ENCODE assay signal across 8 cellular contexts in genomic region chr3:10286596-10287295, GRCh38. TPM values are rescaled to one million over a fixed set of nuclear protein-coding genes. Genes with fewer than 3 reads are reported as not detected.
DNase-seq lines count a peak whose midpoint lies in the region; ATAC-seq, FAIRE-seq and TF ChIP-seq lines count a peak whose summit lies in the region.
"Had no signal": no experiment of that assay in that cellular context is flagged by ENCODE, and none has a peak within 500 bp of the region (broad histone marks: within the 10 kb centered on the region; RNA-seq: fewer than 3 reads in every experiment).

No MANE protein-coding gene starts in this region.

- no peak overlapping the region for H3K4me3 Mint-ChIP-seq in glutamatergic neuron (ENCODE audit: unreplicated experiment)

- H3K27ac ChIP-seq in body of pancreas = peak overlapping the region in 1 of 4 donors; percentile 58
- H3K27ac ChIP-seq: right lobe of liver had no signal

- WGBS in body of pancreas, 2 donors = 68 to 94% methylated on average over 2 of the region's 2 CpGs

- no peaks in the 10 kb centered on the region for H3K27me3 ChIP-seq in body of pancreas
- H3K27me3 ChIP-seq: right lobe of liver had no signal

- H3K4me3 ChIP-seq in GM12865 (ENCODE audit: low read depth, low read length) (no peak overlapping the region), body of pancreas (no peak overlapping the region)
- H3K4me3 ChIP-seq: right lobe of liver had no signal

- H3K9me3 Mint-ChIP-seq in glutamatergic neuron (ENCODE audit: unreplicated experiment) = peaks cover 4% of the 10 kb centered on the region

- H3K27me3 Mint-ChIP-seq in glutamatergic neuron (ENCODE audit: unreplicated experiment) = peaks cover 2% of the 10 kb centered on the region

- H3K36me3 Mint-ChIP-seq in glutamatergic neuron (ENCODE audit: unreplicated experiment) = no peaks in the 10 kb centered on the region

- no peaks in the 10 kb centered on the region for H3K9me3 ChIP-seq in body of pancreas
- H3K9me3 ChIP-seq: right lobe of liver had no signal

- DNase-seq in GM12865 (ENCODE audit: low read depth) (peak; percentile 79), NCI-H1105 (lab: John Stamatoyannopoulos, UW) (peak; percentile 10), body of pancreas (peak in 3 of 4 donors; percentile 32 to 75 (median 44)), lung microvascular endothelial cell (ENCODE audit: low read depth in 2 of 2) (peak; percentile 31 to 78), RCC 7860 (ENCODE audit: low spot score) (no peak), Kasumi-1 (lab: John Stamatoyannopoulos, UW) (no peak), glutamatergic neuron (no peak)
- DNase-seq: right lobe of liver had no signal

- H3K4me1 ChIP-seq in body of pancreas = peaks cover 10% of the 10 kb centered on the region
- H3K4me1 ChIP-seq: right lobe of liver had no signal

- intact Hi-C loops in body of pancreas (cut with DNase I) = no loop called here

- H3K36me3 ChIP-seq in body of pancreas (replicated peaks in 1 of 2; ENCODE audit: insufficient read depth in 1 of 2, low read depth in 2 of 2) = peaks cover 0 to 4% of the 10 kb centered on the region in 2 donors

- H3K4me1 Mint-ChIP-seq in glutamatergic neuron (ENCODE audit: low read depth, unreplicated experiment) = peaks cover 6% of the 10 kb centered on the region

- ATAC-seq in body of pancreas = peak; percentile 27

- TF ChIP-seq POLR2A in body of pancreas (IDR thresholded peaks at IDR 0.05) = no peak

- FAIRE-seq in RCC 7860 (lab: Jason Lieb, UNC) = no peak

- H3K27ac Mint-ChIP-seq in glutamatergic neuron (ENCODE audit: unreplicated experiment) = no peak overlapping the region

- TF ChIP-seq CTCF in GM12865 (IDR thresholded peaks at IDR 0.05; ENCODE audit: insufficient read depth, low read depth, low read length, missing control alignments) = peak; percentile 52
- TF ChIP-seq CTCF in body of pancreas (IDR thresholded peaks at IDR 0.05) = peak in 5 of 7 experiments; percentile 9 to 57 (median 29)
- no peak for TF ChIP-seq CTCF in glutamatergic neuron (IDR thresholded peaks at IDR 0.05; ENCODE audit: partially characterized antibody, unreplicated experiment)

RNA-seq across cellular contexts. Expression of gene GHRL, which starts 6.0 kb away (rescaled TPM):
- total RNA-seq in body of pancreas = 1 to 10 TPM; 3.6 to 4.2 TPM
- total RNA-seq in lung microvascular endothelial cell = 0.40 and 0.65 TPM in 2 replicates
- 0.64 TPM for total RNA-seq in glutamatergic neuron (ENCODE audit: unreplicated experiment)

RNA-seq across cellular contexts. Expression of gene SEC13, which starts 34.2 kb away (rescaled TPM):
- total RNA-seq in body of pancreas (100 to 1,000 TPM in 1 of 2 donors, 10 to 100 TPM in 1; 71.6 to 129 TPM), lung microvascular endothelial cell (250 and 335 TPM in 2 replicates), glutamatergic neuron (ENCODE audit: unreplicated experiment) (109 TPM)

RNA-seq across cellular contexts. Expression of gene TATDN2, which starts 38.5 kb away (rescaled TPM):
- 10 to 100 TPM; 15.3 to 19.8 TPM for total RNA-seq in body of pancreas
- total RNA-seq in lung microvascular endothelial cell = 7.2 and 8.9 TPM in 2 replicates
- 24.7 TPM for total RNA-seq in glutamatergic neuron (ENCODE audit: unreplicated experiment)

Comparison
In these comparisons a context has a peak if more than half of its experiments do, and no peak if none do; other contexts are left out.
1. DNase-seq: peak in GM12865 (single experiment), NCI-H1105 (single experiment), body of pancreas (3 of 4) and lung microvascular endothelial cell (2 of 2); none in RCC 7860 (single experiment), Kasumi-1 (0 of 2) and glutamatergic neuron (single experiment).